ENCODE assay signal across 18 cellular contexts in the genomic region with DNA sequence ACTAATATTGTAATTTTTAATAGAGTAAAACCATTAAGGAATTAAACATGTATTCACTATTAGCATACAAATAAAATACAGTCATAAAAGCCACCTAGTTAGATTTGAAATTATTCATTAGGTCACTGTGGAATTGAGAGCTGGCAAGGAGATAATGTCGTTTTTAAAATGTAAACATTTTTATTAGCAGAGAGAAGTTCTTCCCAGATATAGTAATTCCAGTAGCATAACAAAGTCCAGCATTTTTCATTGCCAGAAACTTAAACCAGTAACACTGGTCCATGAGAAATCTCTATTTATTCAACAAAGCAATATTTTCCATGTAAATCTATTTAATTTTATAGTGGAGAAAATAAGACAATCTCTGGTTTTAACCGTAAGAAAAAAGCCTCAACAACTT. TPM values are rescaled to one million over a fixed set of nuclear protein-coding genes. Genes with fewer than 3 reads are reported as not detected.
DNase-seq lines count a peak whose midpoint lies in the region; ATAC-seq and FAIRE-seq lines count a peak whose summit lies in the region.
"Had no signal": no experiment of that assay in that cellular context is flagged by ENCODE, and none has a peak within 500 bp of the region (broad histone marks: within the 10 kb centered on the region; RNA-seq: fewer than 3 reads in every experiment).

No MANE protein-coding gene starts in this region.

- H3K4me1 ChIP-seq in CD4-positive, alpha-beta memory T cell (ENCODE audit: insufficient read depth, low read length), result peaks cover 8% of the 10 kb centered on the region

- H3K9me3 Mint-ChIP-seq in activated CD4-positive, alpha-beta T cell treated with anti-CD3 and anti-CD28 coated beads for 36 hours (ENCODE audit: low read depth), result no peaks in the 10 kb centered on the region
- H3K9me3 Mint-ChIP-seq in CD4-positive, alpha-beta memory T cell, result no peaks in the 10 kb centered on the region
- H3K9me3 Mint-ChIP-seq in activated T-helper 17 cell treated with anti-CD3 and anti-CD28 coated beads, Interleukin-2, amount 50 U/mL, for 72 hours, result no peaks in the 10 kb centered on the region

- H3K27me3 ChIP-seq in CD4-positive, alpha-beta memory T cell (ENCODE audit: insufficient read depth, low read length), result no peaks in the 10 kb centered on the region

- no peak overlapping the region for H3K27ac Mint-ChIP-seq in activated CD4-positive, alpha-beta T cell treated with anti-CD3 and anti-CD28 coated beads for 36 hours
- H3K27ac Mint-ChIP-seq in CD4-positive, alpha-beta memory T cell, result no peak overlapping the region
- H3K27ac Mint-ChIP-seq in activated T-helper 17 cell treated with anti-CD3 and anti-CD28 coated beads, Interleukin-2, amount 50 U/mL, for 72 hours, result no peak overlapping the region

- H3K27ac ChIP-seq in CD4-positive, alpha-beta memory T cell (ENCODE audit: low read depth, low read length), result no peak overlapping the region
- H3K27ac ChIP-seq: 22Rv1, PC-9 had no signal

- H3K4me1 Mint-ChIP-seq in activated CD4-positive, alpha-beta T cell treated with anti-CD3 and anti-CD28 coated beads for 36 hours, result peaks cover 25% of the 10 kb centered on the region
- peaks cover 7 to 21% (median 14%) of the 10 kb centered on the region in 4 donors for H3K4me1 Mint-ChIP-seq in CD4-positive, alpha-beta memory T cell
- H3K4me1 Mint-ChIP-seq in activated T-helper 17 cell treated with anti-CD3 and anti-CD28 coated beads, Interleukin-2, amount 50 U/mL, for 72 hours, result no peaks in the 10 kb centered on the region

- FAIRE-seq in islet of Langerhans (lab: Jason Lieb, UNC) (peak; percentile 51), GM19239 (lab: Jason Lieb, UNC) (no peak)
- FAIRE-seq: G401.6 had no signal

- ATAC-seq in activated CD4-positive, alpha-beta T cell treated with anti-CD3 and anti-CD28 coated beads for 36 hours, result no peak
- no peak for ATAC-seq in activated T-helper 17 cell treated with anti-CD3 and anti-CD28 coated beads, Interleukin-2, amount 50 U/mL, for 72 hours (replicated peaks)

- CTCF ChIA-PET in activated CD4-positive, alpha-beta T cell treated with anti-CD3 and anti-CD28 coated beads for 36 hours (lab: Charles Lee), result no interaction called here
- CTCF ChIA-PET in CD4-positive, alpha-beta memory T cell (lab: Charles Lee; ENCODE audit: partially characterized antibody), result interaction anchor here (1.4 kb wide), 1 partner anchor 346 kb away, joined by 4 read pairs; no protein-coding TSS in a partner anchor

- intact Hi-C loops in activated CD4-positive, alpha-beta T cell treated with anti-CD3 and anti-CD28 coated beads for 36 hours (cut with DNase I, micrococcal nuclease), result no loop called here
- intact Hi-C loops in CD4-positive, alpha-beta memory T cell (cut with micrococcal nuclease), result no loop called here

- H3K27me3 Mint-ChIP-seq in activated CD4-positive, alpha-beta T cell treated with anti-CD3 and anti-CD28 coated beads for 36 hours, result no peaks in the 10 kb centered on the region
- no peaks in the 10 kb centered on the region for H3K27me3 Mint-ChIP-seq in CD4-positive, alpha-beta memory T cell
- no peaks in the 10 kb centered on the region for H3K27me3 Mint-ChIP-seq in activated T-helper 17 cell treated with anti-CD3 and anti-CD28 coated beads, Interleukin-2, amount 50 U/mL, for 72 hours

- peak overlapping the region; percentile 24 for H3K4me3 Mint-ChIP-seq in activated CD4-positive, alpha-beta T cell treated with anti-CD3 and anti-CD28 coated beads for 36 hours
- H3K4me3 Mint-ChIP-seq in CD4-positive, alpha-beta memory T cell, result peak overlapping the region in 5 of 8 donors; percentile 43 to 75 (median 72)
- peak overlapping the region; percentile 33 for H3K4me3 Mint-ChIP-seq in activated T-helper 17 cell treated with anti-CD3 and anti-CD28 coated beads, Interleukin-2, amount 50 U/mL, for 72 hours

- DNase-seq in activated CD4-positive, alpha-beta T cell treated with anti-CD3 and anti-CD28 coated beads for 36 hours, result no peak
- no peak for DNase-seq in activated CD4-positive, alpha-beta T cell treated with anti-CD3 and anti-CD28 coated beads for 1 hour
- no peak for DNase-seq in CD4-positive, alpha-beta memory T cell
- DNase-seq in NCI-H2171 (lab: John Stamatoyannopoulos, UW), result no peak
- DNase-seq in NK-92 treated with Interleukin-12 subunit alpha and Interleukin-12 subunit beta, amount 100 ng/mL, for 24 hours (lab: John Stamatoyannopoulos, UW), result no peak
- no peak for DNase-seq in GM19239 (ENCODE audit: insufficient read length, low spot score)
- DNase-seq: DND-41, IMR-90, Kasumi-1, NCI-H1694 treated with DMSO at 0.1 percent for 48 hours, NCI-H2107, NCI-H446, PC-9 had no signal

- H3K36me3 Mint-ChIP-seq in activated CD4-positive, alpha-beta T cell treated with anti-CD3 and anti-CD28 coated beads for 36 hours (ENCODE audit: low read depth), result no peaks in the 10 kb centered on the region
- H3K36me3 Mint-ChIP-seq in CD4-positive, alpha-beta memory T cell, result no peaks in the 10 kb centered on the region
- H3K36me3 Mint-ChIP-seq in activated T-helper 17 cell treated with anti-CD3 and anti-CD28 coated beads, Interleukin-2, amount 50 U/mL, for 72 hours (ENCODE audit: low read depth), result peaks cover 7% of the 10 kb centered on the region

- H3K4me3 ChIP-seq in CD4-positive, alpha-beta memory T cell (ENCODE audit: low read length in 2 of 2), result no peak overlapping the region
- H3K4me3 ChIP-seq: HAP-1, PC-9 had no signal

- no peaks in the 10 kb centered on the region for H3K36me3 ChIP-seq in CD4-positive, alpha-beta memory T cell (ENCODE audit: insufficient read depth, low read length)
- H3K36me3 ChIP-seq: HAP-1 had no signal

- H3K9me3 ChIP-seq in CD4-positive, alpha-beta memory T cell (ENCODE audit: control insufficient read depth in 1 of 2, low read length in 2 of 2), result no peaks in the 10 kb centered on the region
- H3K9me3 ChIP-seq: HAP-1 had no signal

- POLR2A ChIA-PET in activated CD4-positive, alpha-beta T cell treated with anti-CD3 and anti-CD28 coated beads for 36 hours (lab: Charles Lee), result no interaction called here
- POLR2A ChIA-PET in CD4-positive, alpha-beta memory T cell (lab: Charles Lee; ENCODE audit: partially characterized antibody), result no interaction called here

RNA-seq across cellular contexts. Expression of a gene that starts 17.5 kb away (rescaled TPM):
- 10 to 100 TPM; 12.5 to 16.5 TPM for total RNA-seq in activated CD4-positive, alpha-beta T cell treated with anti-CD3 and anti-CD28 coated beads for 36 hours
- 10 to 100 TPM; 13.6 to 13.7 TPM for total RNA-seq in CD4-positive, alpha-beta memory T cell
- polyA plus RNA-seq in CD4-positive, alpha-beta memory T cell, result 10 to 100 TPM; 16.2 to 19.3 TPM
- 10 to 100 TPM in 1 of 2 donors, 1 to 10 TPM in 1; 7.0 to 13.0 TPM for total RNA-seq in activated T-helper 17 cell treated with anti-CD3 and anti-CD28 coated beads, Interleukin-2, amount 50 U/mL, for 72 hours
